Comparison of ENCODE assay signal across 26 cellular contexts in the genomic region with DNA sequence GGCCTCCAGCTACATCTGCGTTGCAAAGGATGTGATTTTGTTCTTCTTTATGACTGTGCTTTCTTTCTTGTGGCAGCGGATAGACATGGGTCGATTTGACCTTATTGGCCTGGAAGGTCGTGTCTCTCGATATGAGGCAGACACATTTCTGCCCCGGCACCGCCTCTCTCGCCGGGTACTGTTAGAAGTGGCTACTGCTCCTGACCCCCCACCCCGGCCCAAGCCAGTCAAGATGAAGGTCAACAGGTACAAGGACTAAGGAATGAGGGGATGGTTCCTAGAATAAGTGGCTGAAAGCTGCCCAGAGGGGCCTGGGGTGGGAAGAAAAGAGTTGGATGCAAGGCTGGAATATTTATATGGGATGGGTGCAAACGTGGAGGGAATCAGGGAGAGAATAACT.
"Had no signal": no experiment of that assay in that cellular context is flagged by ENCODE, and none has a peak within 500 bp of the region (broad histone marks: within the 10 kb centered on the region; RNA-seq: fewer than 3 reads in every experiment).

No MANE protein-coding gene starts in this region.

- H3K4me3 ChIP-seq: breast epithelium, gastrocnemius medialis, hepatocyte, spleen, thoracic aorta had no signal

- H3K9me2 ChIP-seq: SK-N-SH had no signal

- H3K27me3 Mint-ChIP-seq: activated CD4-positive, alpha-beta memory T cell treated with anti-CD3 and anti-CD28 coated beads, Interleukin-2, amount 10 ng/mL, durations not matched to agents 7 days and 5 days; activated CD4-positive, alpha-beta T cell treated with anti-CD3 and anti-CD28 coated beads, Interleukin-2, amount 10 ng/mL, durations not matched to agents 7 days and 5 days; activated CD8-positive, alpha-beta memory T cell treated with anti-CD3 and anti-CD28 coated beads, Interleukin-2, amount 10 ng/mL, durations not matched to agents 7 days and 5 days; naive thymus-derived CD8-positive, alpha-beta T cell; stimulated activated naive CD8-positive, alpha-beta T cell treated with anti-CD3 and anti-CD28 coated beads, Interleukin-15, Interleukin-2, amounts not matched to agents 100 ng/mL and 50 ng/mL, for 24 hours had no signal

- ATAC-seq: activated CD8-positive, alpha-beta memory T cell treated with anti-CD3 and anti-CD28 coated beads, Interleukin-2, amount 10 ng/mL, durations not matched to agents 7 days and 5 days; gastrocnemius medialis; left cardiac atrium; naive thymus-derived CD8-positive, alpha-beta T cell; right cardiac atrium had no signal

- H3K27ac Mint-ChIP-seq: activated CD4-positive, alpha-beta memory T cell treated with anti-CD3 and anti-CD28 coated beads, Interleukin-2, amount 10 ng/mL, durations not matched to agents 7 days and 5 days; activated CD4-positive, alpha-beta T cell treated with anti-CD3 and anti-CD28 coated beads, Interleukin-2, amount 10 ng/mL, durations not matched to agents 7 days and 5 days; activated CD8-positive, alpha-beta memory T cell treated with anti-CD3 and anti-CD28 coated beads, Interleukin-2, amount 10 ng/mL, durations not matched to agents 7 days and 5 days; activated naive CD4-positive, alpha-beta T cell treated with anti-CD3 and anti-CD28 coated beads for 36 hours; mesothelial cell of epicardium; stimulated activated naive CD8-positive, alpha-beta T cell treated with anti-CD3 and anti-CD28 coated beads, Interleukin-15, Interleukin-2, amounts not matched to agents 100 ng/mL and 50 ng/mL, for 24 hours; T-helper 1 cell treated with Interleukin-12 subunit alpha and Interleukin-12 subunit beta and Interleukin-4 antibody, amounts not matched to agents 30 μg/mL and 1 μg/mL, for 36 hours had no signal

- H3K9me3 Mint-ChIP-seq: activated CD4-positive, alpha-beta memory T cell treated with anti-CD3 and anti-CD28 coated beads, Interleukin-2, amount 10 ng/mL, durations not matched to agents 7 days and 5 days; activated CD4-positive, alpha-beta T cell treated with anti-CD3 and anti-CD28 coated beads, Interleukin-2, amount 10 ng/mL, durations not matched to agents 7 days and 5 days; activated naive CD4-positive, alpha-beta T cell treated with anti-CD3 and anti-CD28 coated beads for 36 hours; mesothelial cell of epicardium; naive thymus-derived CD8-positive, alpha-beta T cell; stimulated activated naive CD8-positive, alpha-beta T cell treated with anti-CD3 and anti-CD28 coated beads, Interleukin-15, Interleukin-2, amounts not matched to agents 100 ng/mL and 50 ng/mL, for 24 hours; T-helper 1 cell treated with Interleukin-12 subunit alpha and Interleukin-12 subunit beta and Interleukin-4 antibody, amounts not matched to agents 30 μg/mL and 1 μg/mL, for 36 hours had no signal

- H3K4me3 Mint-ChIP-seq: activated CD4-positive, alpha-beta memory T cell treated with anti-CD3 and anti-CD28 coated beads, Interleukin-2, amount 10 ng/mL, durations not matched to agents 7 days and 5 days; activated CD4-positive, alpha-beta T cell treated with anti-CD3 and anti-CD28 coated beads, Interleukin-2, amount 10 ng/mL, durations not matched to agents 7 days and 5 days; activated CD8-positive, alpha-beta memory T cell treated with anti-CD3 and anti-CD28 coated beads, Interleukin-2, amount 10 ng/mL, durations not matched to agents 7 days and 5 days; activated naive CD4-positive, alpha-beta T cell treated with anti-CD3 and anti-CD28 coated beads for 36 hours; mesothelial cell of epicardium; naive thymus-derived CD8-positive, alpha-beta T cell; stimulated activated naive CD8-positive, alpha-beta T cell treated with anti-CD3 and anti-CD28 coated beads, Interleukin-15, Interleukin-2, amounts not matched to agents 100 ng/mL and 50 ng/mL, for 24 hours; T-helper 1 cell treated with Interleukin-12 subunit alpha and Interleukin-12 subunit beta and Interleukin-4 antibody, amounts not matched to agents 30 μg/mL and 1 μg/mL, for 36 hours had no signal

- H2AFZ ChIP-seq: hepatocyte had no signal

- H3K27me3 ChIP-seq: breast epithelium, gastrocnemius medialis, hepatocyte, spleen had no signal

- H3K4me2 ChIP-seq: hepatocyte, SK-N-SH had no signal

- H3K27ac ChIP-seq: breast epithelium, hepatocyte, thoracic aorta had no signal

- H3K9ac ChIP-seq: SK-N-SH had no signal

- H3K9me3 ChIP-seq: breast epithelium, gastrocnemius medialis, SK-N-SH, spleen, thoracic aorta had no signal

- H3K4me1 ChIP-seq: breast epithelium, gastrocnemius medialis had no signal

- DNase-seq: activated CD4-positive, alpha-beta memory T cell treated with anti-CD3 and anti-CD28 coated beads, Interleukin-2, amount 10 ng/mL, durations not matched to agents 7 days and 5 days; activated CD4-positive, alpha-beta T cell treated with anti-CD3 and anti-CD28 coated beads, Interleukin-2, amount 10 ng/mL, durations not matched to agents 7 days and 5 days; activated CD4-positive, CD25-positive, alpha-beta regulatory T cell treated with anti-CD3 and anti-CD28 coated beads, Interleukin-2, amount 50 U/mL, for 72 hours; activated CD8-positive, alpha-beta memory T cell treated with anti-CD3 and anti-CD28 coated beads, Interleukin-2, amount 10 ng/mL, durations not matched to agents 7 days and 5 days; activated naive CD4-positive, alpha-beta T cell treated with anti-CD3 and anti-CD28 coated beads for 36 hours; central memory CD4-positive, alpha-beta T cell; effector CD8-positive, alpha-beta T cell; erythroblast; gastrocnemius medialis; glutamatergic neuron; islet precursor cell; left cardiac atrium; mammary epithelial cell; naive thymus-derived CD8-positive, alpha-beta T cell; right cardiac atrium; SK-N-SH; spleen; SW 1271; T1000; trophoblast cell had no signal

- H3K4me1 Mint-ChIP-seq: mesothelial cell of epicardium had no signal
